In the genomic region with DNA sequence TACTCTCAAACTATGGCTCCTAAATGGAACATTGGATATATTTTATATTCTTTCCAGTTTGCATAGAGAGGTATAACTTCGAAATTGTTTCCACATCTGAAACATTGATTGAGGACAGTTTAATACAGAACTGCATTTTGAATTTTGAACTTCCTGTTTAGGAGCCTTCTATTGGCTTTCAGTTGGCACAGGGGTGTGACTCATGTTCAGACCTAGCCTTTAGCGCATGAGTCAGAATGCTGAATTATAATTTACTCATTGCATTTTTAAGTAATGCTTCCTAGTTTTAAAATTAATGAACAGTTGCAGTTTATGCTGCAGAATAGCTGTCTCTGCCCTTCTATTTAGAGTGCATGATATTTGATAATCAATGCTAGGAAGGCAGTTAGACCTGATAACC, we compare ENCODE assay signal across 1 cellular context.
TF ChIP-seq lines count a peak whose summit lies in the region.

No MANE protein-coding gene starts in this region.

TF ChIP-seq in SK-N-SH treated with all-trans-retinoic acid at 6 μM for 48 hours, 23 proteins besides CTCF, POLR2A, EP300 and RAD21 (continued from another document):
- TF ChIP-seq, protein P1, sequence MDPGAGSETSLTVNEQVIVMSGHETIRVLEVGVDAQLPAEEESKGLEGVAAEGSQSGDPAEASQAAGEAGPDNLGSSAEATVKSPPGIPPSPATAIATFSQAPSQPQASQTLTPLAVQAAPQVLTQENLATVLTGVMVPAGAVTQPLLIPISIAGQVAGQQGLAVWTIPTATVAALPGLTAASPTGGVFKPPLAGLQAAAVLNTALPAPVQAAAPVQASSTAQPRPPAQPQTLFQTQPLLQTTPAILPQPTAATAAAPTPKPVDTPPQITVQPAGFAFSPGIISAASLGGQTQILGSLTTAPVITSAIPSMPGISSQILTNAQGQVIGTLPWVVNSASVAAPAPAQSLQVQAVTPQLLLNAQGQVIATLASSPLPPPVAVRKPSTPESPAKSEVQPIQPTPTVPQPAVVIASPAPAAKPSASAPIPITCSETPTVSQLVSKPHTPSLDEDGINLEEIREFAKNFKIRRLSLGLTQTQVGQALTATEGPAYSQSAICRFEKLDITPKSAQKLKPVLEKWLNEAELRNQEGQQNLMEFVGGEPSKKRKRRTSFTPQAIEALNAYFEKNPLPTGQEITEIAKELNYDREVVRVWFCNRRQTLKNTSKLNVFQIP (CRISPR knock-in tag; IDR thresholded peaks at IDR 0.05; ENCODE audit: borderline replicate concordance, low read depth) = no peak
- TF ChIP-seq, protein P2, sequence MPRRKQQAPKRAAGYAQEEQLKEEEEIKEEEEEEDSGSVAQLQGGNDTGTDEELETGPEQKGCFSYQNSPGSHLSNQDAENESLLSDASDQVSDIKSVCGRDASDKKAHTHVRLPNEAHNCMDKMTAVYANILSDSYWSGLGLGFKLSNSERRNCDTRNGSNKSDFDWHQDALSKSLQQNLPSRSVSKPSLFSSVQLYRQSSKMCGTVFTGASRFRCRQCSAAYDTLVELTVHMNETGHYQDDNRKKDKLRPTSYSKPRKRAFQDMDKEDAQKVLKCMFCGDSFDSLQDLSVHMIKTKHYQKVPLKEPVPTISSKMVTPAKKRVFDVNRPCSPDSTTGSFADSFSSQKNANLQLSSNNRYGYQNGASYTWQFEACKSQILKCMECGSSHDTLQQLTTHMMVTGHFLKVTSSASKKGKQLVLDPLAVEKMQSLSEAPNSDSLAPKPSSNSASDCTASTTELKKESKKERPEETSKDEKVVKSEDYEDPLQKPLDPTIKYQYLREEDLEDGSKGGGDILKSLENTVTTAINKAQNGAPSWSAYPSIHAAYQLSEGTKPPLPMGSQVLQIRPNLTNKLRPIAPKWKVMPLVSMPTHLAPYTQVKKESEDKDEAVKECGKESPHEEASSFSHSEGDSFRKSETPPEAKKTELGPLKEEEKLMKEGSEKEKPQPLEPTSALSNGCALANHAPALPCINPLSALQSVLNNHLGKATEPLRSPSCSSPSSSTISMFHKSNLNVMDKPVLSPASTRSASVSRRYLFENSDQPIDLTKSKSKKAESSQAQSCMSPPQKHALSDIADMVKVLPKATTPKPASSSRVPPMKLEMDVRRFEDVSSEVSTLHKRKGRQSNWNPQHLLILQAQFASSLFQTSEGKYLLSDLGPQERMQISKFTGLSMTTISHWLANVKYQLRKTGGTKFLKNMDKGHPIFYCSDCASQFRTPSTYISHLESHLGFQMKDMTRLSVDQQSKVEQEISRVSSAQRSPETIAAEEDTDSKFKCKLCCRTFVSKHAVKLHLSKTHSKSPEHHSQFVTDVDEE (CRISPR knock-in tag; IDR thresholded peaks at IDR 0.05) = no peak
- TF ChIP-seq ZNF565 (CRISPR knock-in tag; conservative IDR thresholded peaks at IDR 0.05; ENCODE audit: low read depth) = no peak
- no peak for TF ChIP-seq ESRRG (CRISPR knock-in tag; IDR thresholded peaks at IDR 0.05)
- no peak for TF ChIP-seq ZFP30 (CRISPR knock-in tag; IDR thresholded peaks at IDR 0.05)
- no peak for TF ChIP-seq OSR1 (CRISPR knock-in tag; IDR thresholded peaks at IDR 0.05)
- no peak for TF ChIP-seq ISL1 (CRISPR knock-in tag; IDR thresholded peaks at IDR 0.05)
- no peak for TF ChIP-seq ZNF70 (CRISPR knock-in tag; IDR thresholded peaks at IDR 0.05)
- TF ChIP-seq TCF4 (CRISPR knock-in tag; IDR thresholded peaks at IDR 0.05; ENCODE audit: borderline replicate concordance) = no peak
- no peak for TF ChIP-seq SNAI2 (CRISPR knock-in tag; IDR thresholded peaks at IDR 0.05)
- TF ChIP-seq, protein P3, sequence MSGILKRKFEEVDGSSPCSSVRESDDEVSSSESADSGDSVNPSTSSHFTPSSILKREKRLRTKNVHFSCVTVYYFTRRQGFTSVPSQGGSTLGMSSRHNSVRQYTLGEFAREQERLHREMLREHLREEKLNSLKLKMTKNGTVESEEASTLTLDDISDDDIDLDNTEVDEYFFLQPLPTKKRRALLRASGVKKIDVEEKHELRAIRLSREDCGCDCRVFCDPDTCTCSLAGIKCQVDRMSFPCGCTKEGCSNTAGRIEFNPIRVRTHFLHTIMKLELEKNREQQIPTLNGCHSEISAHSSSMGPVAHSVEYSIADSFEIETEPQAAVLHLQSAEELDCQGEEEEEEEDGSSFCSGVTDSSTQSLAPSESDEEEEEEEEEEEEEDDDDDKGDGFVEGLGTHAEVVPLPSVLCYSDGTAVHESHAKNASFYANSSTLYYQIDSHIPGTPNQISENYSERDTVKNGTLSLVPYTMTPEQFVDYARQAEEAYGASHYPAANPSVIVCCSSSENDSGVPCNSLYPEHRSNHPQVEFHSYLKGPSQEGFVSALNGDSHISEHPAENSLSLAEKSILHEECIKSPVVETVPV (CRISPR knock-in tag; IDR thresholded peaks at IDR 0.05) = no peak
